ENCODE assay signal across 8 cellular contexts in genomic region chr14:50955373-50956043, GRCh38. TPM values are rescaled to one million over a fixed set of nuclear protein-coding genes. Genes with fewer than 3 reads are reported as not detected.
DNase-seq lines count a peak whose midpoint lies in the region; ATAC-seq and TF ChIP-seq lines count a peak whose summit lies in the region.

No MANE protein-coding gene starts in this region.

- no peaks in the 10 kb centered on the region for H3K9me3 Mint-ChIP-seq in activated T-helper 1 cell treated with anti-CD3 and anti-CD28 coated beads, Interleukin-12 subunit alpha, Interleukin-12 subunit beta, Interleukin-2, Interleukin-4 antibody, amounts not matched to agents 30 ng/mL and 10 ng/mL and 1 ng/mL, durations not matched to agents 14 hours and 24 hours and 36 hours

- no peak for TF ChIP-seq POLR2A in uterus (IDR thresholded peaks at IDR 0.05)

- DNase-seq in DMS53 treated with DMSO at 0.1 percent for 48 hours (lab: John Stamatoyannopoulos, UW; ENCODE audit: unreplicated experiment): peak; percentile 51
- peak in 72 of 76 experiments; percentile 3 to 84 (median 63) for DNase-seq in HUDEP-2 (lab: John Stamatoyannopoulos, UW; ENCODE audit: unreplicated experiment in 76 of 76)
- DNase-seq in RKO (ENCODE audit: low spot score): peak; percentile 97
- peak; percentile 66 to 83 (median 78) for DNase-seq in mucosa of descending colon
- DNase-seq in uterus: peak; percentile 67 to 88
- no peak for DNase-seq in germinal center (ENCODE audit: low spot score)
- no peak for DNase-seq in activated T-helper 1 cell treated with anti-CD3 and anti-CD28 coated beads, Interleukin-12 subunit alpha, Interleukin-12 subunit beta, Interleukin-2, Interleukin-4 antibody, amounts not matched to agents 30 ng/mL and 10 ng/mL and 1 ng/mL, durations not matched to agents 14 hours and 24 hours and 36 hours (ENCODE audit: low spot score)

- ATAC-seq in mucosa of descending colon: peak; percentile 97

- no peaks in the 10 kb centered on the region for H3K36me3 ChIP-seq in ectodermal cell (ENCODE audit: control insufficient read depth, insufficient read depth, low read length)
- H3K36me3 ChIP-seq in mucosa of descending colon (ENCODE audit: low read depth): no peaks in the 10 kb centered on the region
- H3K36me3 ChIP-seq in uterus: no peaks in the 10 kb centered on the region

- H3K27ac ChIP-seq in ectodermal cell (ENCODE audit: insufficient read depth, low read depth, low read length, poor library complexity, severe bottlenecking): peak overlapping the region; percentile 26
- H3K27ac ChIP-seq in uterus: peak overlapping the region; percentile 79 to 85

- no peak overlapping the region for H3K4me3 Mint-ChIP-seq in activated T-helper 1 cell treated with anti-CD3 and anti-CD28 coated beads, Interleukin-12 subunit alpha, Interleukin-12 subunit beta, Interleukin-2, Interleukin-4 antibody, amounts not matched to agents 30 ng/mL and 10 ng/mL and 1 ng/mL, durations not matched to agents 14 hours and 24 hours and 36 hours

- peaks cover 6% of the 10 kb centered on the region for H3K27me3 Mint-ChIP-seq in activated T-helper 1 cell treated with anti-CD3 and anti-CD28 coated beads, Interleukin-12 subunit alpha, Interleukin-12 subunit beta, Interleukin-2, Interleukin-4 antibody, amounts not matched to agents 30 ng/mL and 10 ng/mL and 1 ng/mL, durations not matched to agents 14 hours and 24 hours and 36 hours (ENCODE audit: insufficient read depth)

- H3K27ac Mint-ChIP-seq in activated T-helper 1 cell treated with anti-CD3 and anti-CD28 coated beads, Interleukin-12 subunit alpha, Interleukin-12 subunit beta, Interleukin-2, Interleukin-4 antibody, amounts not matched to agents 30 ng/mL and 10 ng/mL and 1 ng/mL, durations not matched to agents 14 hours and 24 hours and 36 hours: no peak overlapping the region

- H3K4me3 ChIP-seq in ectodermal cell (ENCODE audit: insufficient read depth, low read depth, low read length) (no peak overlapping the region), mucosa of descending colon (no peak overlapping the region), uterus (no peak overlapping the region)

- H3K4me1 Mint-ChIP-seq in activated T-helper 1 cell treated with anti-CD3 and anti-CD28 coated beads, Interleukin-12 subunit alpha, Interleukin-12 subunit beta, Interleukin-2, Interleukin-4 antibody, amounts not matched to agents 30 ng/mL and 10 ng/mL and 1 ng/mL, durations not matched to agents 14 hours and 24 hours and 36 hours (ENCODE audit: low read depth): no peaks in the 10 kb centered on the region

- H3K9me3 ChIP-seq in ectodermal cell (ENCODE audit: control insufficient read depth, low read length) (no peaks in the 10 kb centered on the region), mucosa of descending colon (no peaks in the 10 kb centered on the region), uterus (no peaks in the 10 kb centered on the region)

- H3K4me1 ChIP-seq in ectodermal cell (ENCODE audit: control insufficient read depth, insufficient read depth, low read length) (no peaks in the 10 kb centered on the region), mucosa of descending colon (ENCODE audit: low read depth) (no peaks in the 10 kb centered on the region), uterus (no peaks in the 10 kb centered on the region)

- H3K27me3 ChIP-seq in ectodermal cell (ENCODE audit: control insufficient read depth, insufficient read depth, low read length, poor library complexity, severe bottlenecking) (no peaks in the 10 kb centered on the region), uterus (no peaks in the 10 kb centered on the region)

- no peaks in the 10 kb centered on the region for H3K36me3 Mint-ChIP-seq in activated T-helper 1 cell treated with anti-CD3 and anti-CD28 coated beads, Interleukin-12 subunit alpha, Interleukin-12 subunit beta, Interleukin-2, Interleukin-4 antibody, amounts not matched to agents 30 ng/mL and 10 ng/mL and 1 ng/mL, durations not matched to agents 14 hours and 24 hours and 36 hours (ENCODE audit: low read depth)

- WGBS in ectodermal cell, 2 experiments: 84 to 90% methylated on average over 5 of the region's 5 CpGs

- peak; percentile 10 for TF ChIP-seq CTCF in mucosa of descending colon (IDR thresholded peaks at IDR 0.05)
- TF ChIP-seq CTCF in uterus (IDR thresholded peaks at IDR 0.05): peak in 3 of 4 experiments; percentile 7 to 49 (median 45)

- intact Hi-C loops in mucosa of descending colon (cut with DNase I, micrococcal nuclease) (loop anchor here in 1 of 2 donors (10.0 kb wide), 1 partner anchor 259 kb away; no protein-coding TSS in a partner anchor), uterus (cut with DNase I; ENCODE audit: low total_unique reads) (no loop called here)
- intact Hi-C loops in activated T-helper 1 cell treated with anti-CD3 and anti-CD28 coated beads, Interleukin-12 subunit alpha, Interleukin-12 subunit beta, Interleukin-2, Interleukin-4 antibody, amounts not matched to agents 30 ng/mL and 10 ng/mL and 1 ng/mL, durations not matched to agents 14 hours and 24 hours and 36 hours (cut with micrococcal nuclease): loop anchor here (2.0 to 10.0 kb wide), 2 partner anchors 139 to 827 kb away; partner anchors contain the start of gene TRIM9

RNA-seq across cellular contexts. Expression of gene PYGL, which starts 11.2 kb away (rescaled TPM):
- polyA plus RNA-seq in ectodermal cell (2013, experiment 1 of 4): 54.8 TPM
- polyA plus RNA-seq in ectodermal cell (2013, experiment 2 of 4): 56.0 TPM
- 41.5 TPM for polyA plus RNA-seq in ectodermal cell (2013, experiment 3 of 4)
- 44.3 TPM for polyA plus RNA-seq in ectodermal cell (2013, experiment 4 of 4)
- 10 to 100 TPM; 31.0 to 43.7 (median 41.4) TPM for total RNA-seq in mucosa of descending colon
- total RNA-seq in uterus: 10 to 100 TPM; 15.4 to 62.4 (median 35.2) TPM
- 0.13 and 0.17 TPM in 2 replicates for total RNA-seq in activated T-helper 1 cell treated with anti-CD3 and anti-CD28 coated beads, Interleukin-12 subunit alpha, Interleukin-12 subunit beta, Interleukin-2, Interleukin-4 antibody, amounts not matched to agents 30 ng/mL and 10 ng/mL and 1 ng/mL, durations not matched to agents 14 hours and 24 hours and 36 hours

Comparison
In these comparisons a context has a peak if more than half of its experiments do, and no peak if none do; other contexts are left out.
1. DNase-seq: peak in DMS53 treated with DMSO at 0.1 percent for 48 hours (single experiment), HUDEP-2 (72 of 76), RKO (single experiment), mucosa of descending colon (3 of 3) and uterus (2 of 2); none in germinal center (single experiment) and activated T-helper 1 cell treated with anti-CD3 and anti-CD28 coated beads, Interleukin-12 subunit alpha, Interleukin-12 subunit beta, Interleukin-2, Interleukin-4 antibody, amounts not matched to agents 30 ng/mL and 10 ng/mL and 1 ng/mL, durations not matched to agents 14 hours and 24 hours and 36 hours (single experiment).
2. RNA of gene PYGL, which starts 11.2 kb away (total RNA-seq): 15.4 to 62.4 TPM in uterus and 31.0 to 43.7 TPM in mucosa of descending colon; 0.13 to 0.17 TPM in activated T-helper 1 cell treated with anti-CD3 and anti-CD28 coated beads, Interleukin-12 subunit alpha, Interleukin-12 subunit beta, Interleukin-2, Interleukin-4 antibody, amounts not matched to agents 30 ng/mL and 10 ng/mL and 1 ng/mL, durations not matched to agents 14 hours and 24 hours and 36 hours; every median in the first group is over 10 times any median in the second.